ENCODE assay signal across 12 cellular contexts in genomic region chr20:50804453-50805348, GRCh38. TPM values are rescaled to one million over a fixed set of nuclear protein-coding genes. Genes with fewer than 3 reads are reported as not detected.
DNase-seq lines count a peak whose midpoint lies in the region; ATAC-seq and TF ChIP-seq lines count a peak whose summit lies in the region.
"Had no signal": no experiment of that assay in that cellular context is flagged by ENCODE, and none has a peak within 500 bp of the region (broad histone marks: within the 10 kb centered on the region; RNA-seq: fewer than 3 reads in every experiment).

No MANE protein-coding gene starts in this region.

- DNase-seq in activated CD8-positive, alpha-beta memory T cell treated with anti-CD3 and anti-CD28 coated beads, Interleukin-2, amount 10 ng/mL, durations not matched to agents 7 days and 5 days, result peak; percentile 69
- DNase-seq in activated CD8-positive, alpha-beta memory T cell treated with anti-CD3 and anti-CD28 coated beads, Interleukin-2, amount 50 U/mL, for 48 hours, result no peak
- DNase-seq in KG1 (lab: John Stamatoyannopoulos, UW) (peak; percentile 2), HFFc6 (no peak), cerebellum (ENCODE audit: low spot score) (no peak)
- DNase-seq in activated T-helper 1 cell treated with anti-CD3 and anti-CD28 coated beads, Interleukin-12 subunit alpha, Interleukin-12 subunit beta, Interleukin-2, Interleukin-4 antibody, amounts not matched to agents 30 ng/mL and 10 ng/mL and 1 ng/mL, durations not matched to agents 14 hours and 24 hours and 36 hours (ENCODE audit: low spot score), result peak; percentile 12
- DNase-seq in stimulated activated CD8-positive, alpha-beta memory T cell treated with anti-CD3 and anti-CD28 coated beads, Interleukin-4, amount 100 ng/mL, for 48 hours, result peak; percentile 37
- DNase-seq: amygdala, midbrain, NCI-H1436, uterus had no signal

- peak overlapping the region; percentile 65 for H3K4me3 Mint-ChIP-seq in activated CD8-positive, alpha-beta memory T cell treated with anti-CD3 and anti-CD28 coated beads, Interleukin-2, amount 10 ng/mL, durations not matched to agents 7 days and 5 days
- H3K4me3 Mint-ChIP-seq in activated T-helper 1 cell treated with anti-CD3 and anti-CD28 coated beads, Interleukin-12 subunit alpha, Interleukin-12 subunit beta, Interleukin-2, Interleukin-4 antibody, amounts not matched to agents 30 ng/mL and 10 ng/mL and 1 ng/mL, durations not matched to agents 14 hours and 24 hours and 36 hours, result peak overlapping the region; percentile 24
- H3K4me3 Mint-ChIP-seq in HFFc6, result no peak overlapping the region

- TF ChIP-seq CTCF in HFFc6 (IDR thresholded peaks at IDR 0.05), result no peak

- no peaks in the 10 kb centered on the region for H3K27me3 Mint-ChIP-seq in activated CD8-positive, alpha-beta memory T cell treated with anti-CD3 and anti-CD28 coated beads, Interleukin-2, amount 10 ng/mL, durations not matched to agents 7 days and 5 days
- H3K27me3 Mint-ChIP-seq in activated T-helper 1 cell treated with anti-CD3 and anti-CD28 coated beads, Interleukin-12 subunit alpha, Interleukin-12 subunit beta, Interleukin-2, Interleukin-4 antibody, amounts not matched to agents 30 ng/mL and 10 ng/mL and 1 ng/mL, durations not matched to agents 14 hours and 24 hours and 36 hours (ENCODE audit: insufficient read depth), result no peaks in the 10 kb centered on the region
- H3K27me3 Mint-ChIP-seq in HFFc6 (ENCODE audit: insufficient read depth), result no peaks in the 10 kb centered on the region

- no peaks in the 10 kb centered on the region for H3K9me3 Mint-ChIP-seq in activated CD8-positive, alpha-beta memory T cell treated with anti-CD3 and anti-CD28 coated beads, Interleukin-2, amount 10 ng/mL, durations not matched to agents 7 days and 5 days (ENCODE audit: low read depth)
- H3K9me3 Mint-ChIP-seq in activated T-helper 1 cell treated with anti-CD3 and anti-CD28 coated beads, Interleukin-12 subunit alpha, Interleukin-12 subunit beta, Interleukin-2, Interleukin-4 antibody, amounts not matched to agents 30 ng/mL and 10 ng/mL and 1 ng/mL, durations not matched to agents 14 hours and 24 hours and 36 hours, result no peaks in the 10 kb centered on the region
- H3K9me3 Mint-ChIP-seq in HFFc6, result peaks cover 2% of the 10 kb centered on the region; the same call in 1 of the 2 replicates

- CTCF ChIA-PET in activated CD8-positive, alpha-beta memory T cell treated with anti-CD3 and anti-CD28 coated beads, Interleukin-2, amount 10 ng/mL, durations not matched to agents 7 days and 5 days (lab: Charles Lee), result interaction anchor here (0.6 to 3.1 kb wide), 6 partner anchors 11 to 183 kb away, joined by 3 to 31 read pairs (median 6); partner anchors contain the start of gene BCAS4

- intact Hi-C loops in activated T-helper 1 cell treated with anti-CD3 and anti-CD28 coated beads, Interleukin-12 subunit alpha, Interleukin-12 subunit beta, Interleukin-2, Interleukin-4 antibody, amounts not matched to agents 30 ng/mL and 10 ng/mL and 1 ng/mL, durations not matched to agents 14 hours and 24 hours and 36 hours (cut with micrococcal nuclease), result loop anchor here (1.0 kb wide), 1 partner anchor 9 kb away; the partner anchor contains the start of gene BCAS4

- peak; percentile 90 for ATAC-seq in activated CD8-positive, alpha-beta memory T cell treated with anti-CD3 and anti-CD28 coated beads, Interleukin-2, amount 10 ng/mL, durations not matched to agents 7 days and 5 days
- no peak for ATAC-seq in HG02885 (IDR thresholded peaks at IDR 0.05; ENCODE audit: poor library complexity, unreplicated experiment)

- peak overlapping the region; percentile 97 for H3K27ac Mint-ChIP-seq in activated CD8-positive, alpha-beta memory T cell treated with anti-CD3 and anti-CD28 coated beads, Interleukin-2, amount 10 ng/mL, durations not matched to agents 7 days and 5 days
- H3K27ac Mint-ChIP-seq in activated T-helper 1 cell treated with anti-CD3 and anti-CD28 coated beads, Interleukin-12 subunit alpha, Interleukin-12 subunit beta, Interleukin-2, Interleukin-4 antibody, amounts not matched to agents 30 ng/mL and 10 ng/mL and 1 ng/mL, durations not matched to agents 14 hours and 24 hours and 36 hours, result peak overlapping the region; percentile 66
- no peak overlapping the region for H3K27ac Mint-ChIP-seq in HFFc6

- H3K36me3 Mint-ChIP-seq in activated CD8-positive, alpha-beta memory T cell treated with anti-CD3 and anti-CD28 coated beads, Interleukin-2, amount 10 ng/mL, durations not matched to agents 7 days and 5 days, result peaks cover 14% of the 10 kb centered on the region
- H3K36me3 Mint-ChIP-seq in activated T-helper 1 cell treated with anti-CD3 and anti-CD28 coated beads, Interleukin-12 subunit alpha, Interleukin-12 subunit beta, Interleukin-2, Interleukin-4 antibody, amounts not matched to agents 30 ng/mL and 10 ng/mL and 1 ng/mL, durations not matched to agents 14 hours and 24 hours and 36 hours (ENCODE audit: low read depth), result peaks cover 1% of the 10 kb centered on the region
- peaks cover 4% of the 10 kb centered on the region for H3K36me3 Mint-ChIP-seq in HFFc6 (ENCODE audit: low read depth)

- peaks cover 50% of the 10 kb centered on the region for H3K4me1 Mint-ChIP-seq in activated CD8-positive, alpha-beta memory T cell treated with anti-CD3 and anti-CD28 coated beads, Interleukin-2, amount 10 ng/mL, durations not matched to agents 7 days and 5 days
- H3K4me1 Mint-ChIP-seq in activated T-helper 1 cell treated with anti-CD3 and anti-CD28 coated beads, Interleukin-12 subunit alpha, Interleukin-12 subunit beta, Interleukin-2, Interleukin-4 antibody, amounts not matched to agents 30 ng/mL and 10 ng/mL and 1 ng/mL, durations not matched to agents 14 hours and 24 hours and 36 hours (ENCODE audit: low read depth), result peaks cover 22% of the 10 kb centered on the region
- H3K4me1 Mint-ChIP-seq in HFFc6 (ENCODE audit: low read depth), result no peaks in the 10 kb centered on the region

RNA-seq across cellular contexts. Expression of gene BCAS4, which starts 9.8 kb away (rescaled TPM):
- total RNA-seq in activated CD8-positive, alpha-beta memory T cell treated with anti-CD3 and anti-CD28 coated beads, Interleukin-2, amount 10 ng/mL, durations not matched to agents 7 days and 5 days, result 10 to 100 TPM; 37.6 to 44.8 TPM
- total RNA-seq in activated T-helper 1 cell treated with anti-CD3 and anti-CD28 coated beads, Interleukin-12 subunit alpha, Interleukin-12 subunit beta, Interleukin-2, Interleukin-4 antibody, amounts not matched to agents 30 ng/mL and 10 ng/mL and 1 ng/mL, durations not matched to agents 14 hours and 24 hours and 36 hours, result 7.8 and 9.3 TPM in 2 replicates
- total RNA-seq in HFFc6 (2021; fragmentation: NEBNext Ultra II Directional; extraction: Animal tissue kit (Norgen Biotek cat#: 25700)), result 10 to 100 TPM; 19.8 to 23.5 (median 21.7) TPM
- total RNA-seq in cerebellum, result 3.4 TPM

Comparison
In these comparisons a context has a peak if more than half of its experiments do, and no peak if none do; other contexts are left out.
1. DNase-seq: peak in activated CD8-positive, alpha-beta memory T cell treated with anti-CD3 and anti-CD28 coated beads, Interleukin-2, amount 10 ng/mL, durations not matched to agents 7 days and 5 days (single experiment), KG1 (single experiment), activated T-helper 1 cell treated with anti-CD3 and anti-CD28 coated beads, Interleukin-12 subunit alpha, Interleukin-12 subunit beta, Interleukin-2, Interleukin-4 antibody, amounts not matched to agents 30 ng/mL and 10 ng/mL and 1 ng/mL, durations not matched to agents 14 hours and 24 hours and 36 hours (single experiment) and stimulated activated CD8-positive, alpha-beta memory T cell treated with anti-CD3 and anti-CD28 coated beads, Interleukin-4, amount 100 ng/mL, for 48 hours (single experiment); none in activated CD8-positive, alpha-beta memory T cell treated with anti-CD3 and anti-CD28 coated beads, Interleukin-2, amount 50 U/mL, for 48 hours (single experiment), HFFc6 (single experiment) and cerebellum (single experiment).